ENCODE assay signal across 8 cellular contexts in the genomic region with DNA sequence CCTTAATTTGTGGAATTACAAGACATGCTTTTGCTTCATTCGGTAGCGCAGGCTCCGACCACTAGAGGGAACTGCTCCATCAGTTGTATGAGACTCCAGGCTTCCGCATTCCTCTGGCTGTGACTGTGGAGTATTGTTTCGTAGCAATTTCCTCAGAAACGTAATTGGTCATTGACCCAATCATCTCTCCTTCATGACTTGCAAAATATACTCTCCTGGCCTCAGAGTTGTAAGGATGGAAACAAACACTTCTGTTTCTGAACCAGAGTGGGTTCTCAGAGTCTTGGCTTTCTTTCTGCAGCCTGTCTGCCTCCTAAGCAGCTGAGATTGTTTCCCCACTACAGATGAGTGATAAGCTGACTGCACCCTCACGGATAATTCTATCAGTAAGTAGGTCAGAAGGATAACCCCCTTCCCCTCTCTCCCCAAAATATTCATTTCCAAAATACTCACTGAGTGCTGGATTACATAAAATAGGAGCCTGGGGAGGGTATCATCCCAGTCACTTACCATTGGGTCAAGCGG.
DNase-seq lines count a peak whose midpoint lies in the region; ATAC-seq, FAIRE-seq and TF ChIP-seq lines count a peak whose summit lies in the region.

No MANE protein-coding gene starts in this region.

- H2BK15ac ChIP-seq in H9 (ENCODE audit: low read depth, low read length) = no peak overlapping the region

- no peak overlapping the region for H2AK5ac ChIP-seq in H9 (ENCODE audit: insufficient read length, low read length)

- ATAC-seq in Right ventricle myocardium superior (ENCODE audit: poor library complexity) = peak; percentile 99
- ATAC-seq in pancreas = peak; percentile 98 to 100 (median 100)

- H3K79me1 ChIP-seq in H9 (ENCODE audit: insufficient read depth, low read depth, low read length, poor library complexity, severe bottlenecking) = no peaks in the 10 kb centered on the region

- no peaks in the 10 kb centered on the region for H3K23me2 ChIP-seq in H9 (ENCODE audit: insufficient read length, low read depth, low read length, poor library complexity, severe bottlenecking)

- TF ChIP-seq CTCF in GM06990 (IDR thresholded peaks at IDR 0.05; ENCODE audit: insufficient read depth, low read length, poor library complexity, severe bottlenecking) (peak; percentile 92), H9 (conservative IDR thresholded peaks at IDR 0.05) (peak; percentile 94), LNCAP (IDR thresholded peaks at IDR 0.05) (peak; percentile 94), pancreas (IDR thresholded peaks at IDR 0.05) (peak; percentile 61 to 86 (median 68)), uterus (IDR thresholded peaks at IDR 0.05) (peak; percentile 77 to 83 (median 80))

- intact Hi-C loops in Right ventricle myocardium superior (cut with DNase I) = loop anchor here (10.0 kb wide), 1 partner anchor 228 kb away; no protein-coding TSS in a partner anchor
- intact Hi-C loops in pancreas (cut with DNase I) = no loop called here
- intact Hi-C loops in uterus (cut with DNase I; ENCODE audit: low total_unique reads) = no loop called here

- H3K27me3 Mint-ChIP-seq in H9 (ENCODE audit: low read depth) = no peaks in the 10 kb centered on the region
- H3K27me3 Mint-ChIP-seq in activated naive CD8-positive, alpha-beta T cell = peaks cover 9% of the 10 kb centered on the region

- H2BK120ac ChIP-seq in H9 (ENCODE audit: low read depth, low read length, poor library complexity, severe bottlenecking) = no peak overlapping the region

- H3K9me3 ChIP-seq in H9 (ENCODE audit: control insufficient read depth, low read depth, low read length) (no peaks in the 10 kb centered on the region), pancreas (no peaks in the 10 kb centered on the region), uterus (no peaks in the 10 kb centered on the region)

- FAIRE-seq in pancreas (lab: Jason Lieb, UNC) = peak; percentile 80

- no peak overlapping the region for H2BK12ac ChIP-seq in H9 (ENCODE audit: insufficient read length, low read depth, low read length)

- H3K27me3 ChIP-seq in GM06990 (replicated peaks; ENCODE audit: control insufficient read depth, insufficient read depth, low read length) = no peaks in the 10 kb centered on the region
- no peaks in the 10 kb centered on the region for H3K27me3 ChIP-seq in H9 (ENCODE audit: insufficient read depth, low read length)
- H3K27me3 ChIP-seq in pancreas = no peaks in the 10 kb centered on the region
- no peaks in the 10 kb centered on the region for H3K27me3 ChIP-seq in uterus

- H2AFZ ChIP-seq in H9 (ENCODE audit: low read length) = peak overlapping the region; percentile 91

- no peak overlapping the region for H3K14ac ChIP-seq in H9 (ENCODE audit: insufficient read depth, low read length)

- peak in 1 of 2 donors; percentile 49 for TF ChIP-seq POLR2A in uterus (IDR thresholded peaks at IDR 0.05)

- H3K4me1 ChIP-seq in H9 (ENCODE audit: insufficient read depth, low read length) (no peaks in the 10 kb centered on the region), pancreas (no peaks in the 10 kb centered on the region), uterus (no peaks in the 10 kb centered on the region)

- H3K4me3 ChIP-seq in GM06990 (replicated peaks; ENCODE audit: low read depth, low read length) (peak overlapping the region; percentile 8), pancreas (peak overlapping the region in 1 of 4 donors; percentile 19), uterus (peak overlapping the region; percentile 11 to 17)

- H3K23ac ChIP-seq in H9 (ENCODE audit: insufficient read length, low read depth, low read length) = no peak overlapping the region

- peaks cover 6 to 14% of the 10 kb centered on the region in 2 experiments; a peak in 4 of 5 replicates for H3K9me3 Mint-ChIP-seq in H9
- H3K9me3 Mint-ChIP-seq in activated naive CD8-positive, alpha-beta T cell (ENCODE audit: low read depth) = no peaks in the 10 kb centered on the region

- H3K27ac ChIP-seq in H9 (ENCODE audit: insufficient read length, low read depth, low read length) (no peak overlapping the region), pancreas (peak overlapping the region in 1 of 4 donors; percentile 27), uterus (peak overlapping the region; percentile 53 to 58)

- no CpG with 5 or more reads among the region's 8 CpGs for WGBS in H9 (ENCODE audit: extremely low coverage, insufficient read length, low lambda C conversion rate)
- WGBS in pancreas, 2 donors = 11% methylated on average over 8 of the region's 8 CpGs

- H3K27ac Mint-ChIP-seq in H9 = no peak overlapping the region
- no peak overlapping the region for H3K27ac Mint-ChIP-seq in activated naive CD8-positive, alpha-beta T cell

- no peak overlapping the region for H4K8ac ChIP-seq in H9 (replicated peaks; ENCODE audit: insufficient read length, low read depth, low read length)

- no peak overlapping the region for H3K4ac ChIP-seq in H9 (ENCODE audit: low read depth, low read length)

- peaks cover 2 to 4% of the 10 kb centered on the region in 2 experiments for H3K4me1 Mint-ChIP-seq in H9
- H3K4me1 Mint-ChIP-seq in activated naive CD8-positive, alpha-beta T cell (ENCODE audit: low read depth) = peaks cover 7% of the 10 kb centered on the region

- no peak overlapping the region for H3K9ac ChIP-seq in H9 (ENCODE audit: extremely low read depth, insufficient read length, low read length)

- no peak overlapping the region for H4K91ac ChIP-seq in H9 (ENCODE audit: insufficient read length, low read depth, low read length)

- no peak overlapping the region for H2BK20ac ChIP-seq in H9 (ENCODE audit: low read depth, low read length, poor library complexity, severe bottlenecking)

- DNase-seq in GM06990 (ENCODE audit: extremely low read depth, insufficient read length) (peak; percentile 69), H9 (peak; percentile 81), RPMI8226 (peak; percentile 93), Right ventricle myocardium superior (peak; percentile 88), pancreas (peak; percentile 69 to 85 (median 78)), uterus (peak; percentile 76 to 86)

- H3K79me2 ChIP-seq in H9 (ENCODE audit: insufficient read depth, low read length) = no peaks in the 10 kb centered on the region

- no peak overlapping the region for H3T11ph ChIP-seq in H9 (ENCODE audit: low read length)

- H3K4me3 Mint-ChIP-seq in H9 = peak overlapping the region; percentile 37 to 40; a peak in 3 of 5 replicates
- H3K4me3 Mint-ChIP-seq in activated naive CD8-positive, alpha-beta T cell = peak overlapping the region; percentile 33

- H3K36me3 Mint-ChIP-seq in H9 (ENCODE audit: insufficient read depth in 1 of 3, low read depth in 3 of 3) = peaks cover 0 to 4% (median 0%) of the 10 kb centered on the region in 3 experiments; a peak in 1 of 7 replicates
- no peaks in the 10 kb centered on the region for H3K36me3 Mint-ChIP-seq in activated naive CD8-positive, alpha-beta T cell

- H3K56ac ChIP-seq in H9 (ENCODE audit: insufficient read length, low read depth, low read length) = no peak overlapping the region

- no peak overlapping the region for H4K5ac ChIP-seq in H9 (ENCODE audit: insufficient read length, low read depth, low read length)

- no peak overlapping the region for H2BK5ac ChIP-seq in H9 (ENCODE audit: insufficient read length, low read length)

- H4K20me1 ChIP-seq in H9 (ENCODE audit: control insufficient read depth, insufficient read depth, insufficient read length) = no peaks in the 10 kb centered on the region

- no peak overlapping the region for H3K4me2 ChIP-seq in H9 (ENCODE audit: insufficient read depth, insufficient read length, low read length)

- no peak overlapping the region for H3K18ac ChIP-seq in H9 (ENCODE audit: insufficient read length, low read depth, low read length)

- no peaks in the 10 kb centered on the region for H3K36me3 ChIP-seq in GM06990 (ENCODE audit: control insufficient read depth, insufficient read depth, low read length)
- H3K36me3 ChIP-seq in pancreas = no peaks in the 10 kb centered on the region
- H3K36me3 ChIP-seq in uterus = no peaks in the 10 kb centered on the region
